Comparison of ENCODE assay signal across 19 cellular contexts in genomic region chr20:14219801-14220461, GRCh38.
DNase-seq lines count a peak whose midpoint lies in the region; ATAC-seq, FAIRE-seq and TF ChIP-seq lines count a peak whose summit lies in the region.
"Had no signal": no experiment of that assay in that cellular context is flagged by ENCODE, and none has a peak within 500 bp of the region (broad histone marks: within the 10 kb centered on the region; RNA-seq: fewer than 3 reads in every experiment).

No MANE protein-coding gene starts in this region.

- in situ Hi-C loops in HepG2 (cut with HindIII; ENCODE audit: extremely low pct_ligation_motif_present, low pct_unique_long_range_greater_than_20kb), result no loop called here

- no TSS peak for BruUV-seq in HepG2 (replicated peaks; lab: Mats Ljungman, UMichigan)

- 48% methylated on average over 4 of the region's 4 CpGs for WGBS in HepG2 (ENCODE audit: low lambda C conversion rate)
- WGBS in right lobe of liver (ENCODE audit: insufficient coverage, low coverage, low lambda C conversion rate, missing lambda C conversion rate), result no CpG with 5 or more reads among the region's 4 CpGs

- CTCF ChIA-PET in HepG2 (lab: Yijun Ruan, JAX; ENCODE audit: low intra/inter-chr PET ratio, low total read pairs), result no interaction called here

- peak; percentile 71 for ATAC-seq in HepG2
- no peak for ATAC-seq in right lobe of liver
- ATAC-seq in foreskin keratinocyte, result peak; percentile 95
- ATAC-seq in upper lobe of right lung, result no peak
- ATAC-seq: GM12878, SK-N-SH treated with all-trans-retinoic acid at 6 μM for 48 hours had no signal

- DNase-seq in HepG2 (ENCODE audit: low spot score) (no peak), right lobe of liver (no peak), NCI-H526 (lab: John Stamatoyannopoulos, UW) (peak; percentile 93), foreskin keratinocyte (peak; percentile 63 to 78), upper lobe of right lung (peak; percentile 37), GM19238 (ENCODE audit: insufficient read length, low spot score) (no peak), HK-2 (ENCODE audit: unreplicated experiment) (no peak), NCI-H1694 treated with DMSO at 0.1 percent for 48 hours (lab: John Stamatoyannopoulos, UW) (no peak)
- DNase-seq: activated CD8-positive, alpha-beta memory T cell treated with anti-CD3 and anti-CD28 coated beads, Interleukin-2, amount 50 U/mL, for 4 hours; activated naive CD8-positive, alpha-beta T cell treated with anti-CD3 and anti-CD28 coated beads, Interleukin-2, amount 10 ng/mL, durations not matched to agents 7 days and 5 days; AML-193; esophagus squamous epithelium; hippocampal formation; NCI-H774; stomach had no signal

- FAIRE-seq in HepG2 (lab: Jason Lieb, UNC), result no peak
- FAIRE-seq: GM12878 had no signal

- no peak for TF ChIP-seq RAD21 in HepG2 (CRISPR knock-in tag; IDR thresholded peaks at IDR 0.05)

- no peak overlapping the region for H2AFZ ChIP-seq in HepG2 (ENCODE audit: low read length)

- H3K27me3 ChIP-seq in HepG2 (ENCODE audit: control insufficient read depth in 1 of 2, insufficient read depth in 2 of 2, low read length in 2 of 2), result no peaks in the 10 kb centered on the region
- H3K27me3 ChIP-seq in right lobe of liver, result no peaks in the 10 kb centered on the region
- no peaks in the 10 kb centered on the region for H3K27me3 ChIP-seq in foreskin keratinocyte
- no peaks in the 10 kb centered on the region for H3K27me3 ChIP-seq in upper lobe of right lung
- H3K27me3 ChIP-seq: esophagus squamous epithelium, stomach had no signal

- intact Hi-C loops in HepG2 (cut with micrococcal nuclease; ENCODE audit: unreplicated experiment), result no loop called here
- intact Hi-C loops in right lobe of liver (cut with DNase I), result no loop called here
- intact Hi-C loops in upper lobe of right lung (cut with DNase I), result no loop called here

- H3K9me3 ChIP-seq in HepG2 (ENCODE audit: low read length) (no peaks in the 10 kb centered on the region), right lobe of liver (no peaks in the 10 kb centered on the region), upper lobe of right lung (no peaks in the 10 kb centered on the region)
- H3K9me3 ChIP-seq: esophagus squamous epithelium, stomach had no signal

- TF ChIP-seq CTCF in HepG2 (CRISPR knock-in tag; IDR thresholded peaks at IDR 0.05) (no peak), right lobe of liver (IDR thresholded peaks at IDR 0.05) (no peak), foreskin keratinocyte (conservative IDR thresholded peaks at IDR 0.05) (peak; percentile 7), upper lobe of right lung (IDR thresholded peaks at IDR 0.05) (no peak)

- TF ChIP-seq POLR2A in HepG2 (IDR thresholded peaks at IDR 0.05; ENCODE audit: insufficient read depth in 1 of 2, low read depth in 2 of 2, low read length in 2 of 2) (no peak), right lobe of liver (IDR thresholded peaks at IDR 0.05) (no peak)

- H3K4me3 ChIP-seq in HepG2 (replicated peaks in 1 of 3; ENCODE audit: insufficient read depth in 1 of 3, low read depth in 2 of 3, low read length in 3 of 3) (no peak overlapping the region), right lobe of liver (no peak overlapping the region), upper lobe of right lung (no peak overlapping the region)
- H3K4me3 ChIP-seq: esophagus squamous epithelium, GM12878, skin epidermis, stomach had no signal

- H3K9ac ChIP-seq in HepG2 (ENCODE audit: insufficient read depth, low read depth, low read length), result no peak overlapping the region

- H3K27ac ChIP-seq in HepG2 (ENCODE audit: extremely low read length, insufficient read depth, low read length), result no peak overlapping the region
- H3K27ac ChIP-seq in right lobe of liver, result no peak overlapping the region
- peak overlapping the region; percentile 57 for H3K27ac ChIP-seq in foreskin keratinocyte
- H3K27ac ChIP-seq in upper lobe of right lung, result no peak overlapping the region
- H3K27ac ChIP-seq: HL-60, skin epidermis, stomach had no signal

- H3K79me2 ChIP-seq in HepG2 (ENCODE audit: insufficient read depth, low read length), result no peaks in the 10 kb centered on the region

- no peaks in the 10 kb centered on the region for H3K36me3 ChIP-seq in HepG2 (replicated peaks in 1 of 2; ENCODE audit: control insufficient read depth in 1 of 2, insufficient read depth in 2 of 2, low read length in 2 of 2)
- H3K36me3 ChIP-seq in right lobe of liver, result no peaks in the 10 kb centered on the region
- H3K36me3 ChIP-seq in upper lobe of right lung, result no peaks in the 10 kb centered on the region
- H3K36me3 ChIP-seq: esophagus squamous epithelium, stomach had no signal

- POLR2A ChIA-PET in HepG2 (lab: Yijun Ruan, JAX), result no interaction called here

- no peak overlapping the region; the same call in 1 of the 2 replicates for H3K4me2 ChIP-seq in HepG2 (ENCODE audit: low read depth, low read length)

- TF ChIP-seq EP300 in HepG2 (IDR thresholded peaks at IDR 0.05; ENCODE audit: low read depth in 2 of 2, low read length in 2 of 2) (no peak), HepG2 (CRISPR knock-in tag; IDR thresholded peaks at IDR 0.05; ENCODE audit: borderline replicate concordance) (no peak)

- H3K4me1 ChIP-seq in HepG2 (ENCODE audit: insufficient read depth, low read length) (0 out of 2 replicates have a peak, but pooled peaks cover 6% of the 10 kb centered on the region), right lobe of liver (no peaks in the 10 kb centered on the region), foreskin keratinocyte (no peaks in the 10 kb centered on the region), upper lobe of right lung (no peaks in the 10 kb centered on the region)
- H3K4me1 ChIP-seq: esophagus squamous epithelium, stomach had no signal

- H4K20me1 ChIP-seq in HepG2 (ENCODE audit: insufficient read depth, low read length), result no peaks in the 10 kb centered on the region

TF ChIP-seq in HepG2, 621 proteins besides CTCF, POLR2A, EP300 and RAD21 (continues in another document):
- no peak for TF ChIP-seq ZNF569 (CRISPR knock-in tag; IDR thresholded peaks at IDR 0.05; ENCODE audit: borderline replicate concordance)
- peak; percentile 33; the same call in 1 of the 2 replicates for TF ChIP-seq NFE2L2 (IDR thresholded peaks at IDR 0.05; ENCODE audit: low read length)
- no peak for TF ChIP-seq ZFAT (CRISPR knock-in tag; conservative IDR thresholded peaks at IDR 0.05)
- TF ChIP-seq U2AF1 (optimal IDR thresholded peaks at IDR 0.05; ENCODE audit: low read depth, low read length), result no peak
- no peak for TF ChIP-seq SP140L (CRISPR knock-in tag; IDR thresholded peaks at IDR 0.05; ENCODE audit: borderline replicate concordance)
- TF ChIP-seq, protein P1, sequence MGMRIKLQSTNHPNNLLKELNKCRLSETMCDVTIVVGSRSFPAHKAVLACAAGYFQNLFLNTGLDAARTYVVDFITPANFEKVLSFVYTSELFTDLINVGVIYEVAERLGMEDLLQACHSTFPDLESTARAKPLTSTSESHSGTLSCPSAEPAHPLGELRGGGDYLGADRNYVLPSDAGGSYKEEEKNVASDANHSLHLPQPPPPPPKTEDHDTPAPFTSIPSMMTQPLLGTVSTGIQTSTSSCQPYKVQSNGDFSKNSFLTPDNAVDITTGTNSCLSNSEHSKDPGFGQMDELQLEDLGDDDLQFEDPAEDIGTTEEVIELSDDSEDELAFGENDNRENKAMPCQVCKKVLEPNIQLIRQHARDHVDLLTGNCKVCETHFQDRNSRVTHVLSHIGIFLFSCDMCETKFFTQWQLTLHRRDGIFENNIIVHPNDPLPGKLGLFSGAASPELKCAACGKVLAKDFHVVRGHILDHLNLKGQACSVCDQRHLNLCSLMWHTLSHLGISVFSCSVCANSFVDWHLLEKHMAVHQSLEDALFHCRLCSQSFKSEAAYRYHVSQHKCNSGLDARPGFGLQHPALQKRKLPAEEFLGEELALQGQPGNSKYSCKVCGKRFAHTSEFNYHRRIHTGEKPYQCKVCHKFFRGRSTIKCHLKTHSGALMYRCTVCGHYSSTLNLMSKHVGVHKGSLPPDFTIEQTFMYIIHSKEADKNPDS (CRISPR knock-in tag; IDR thresholded peaks at IDR 0.05), result no peak
- no peak for TF ChIP-seq ZNF382 (CRISPR knock-in tag; IDR thresholded peaks at IDR 0.05; ENCODE audit: borderline replicate concordance)
- TF ChIP-seq FOSL2 (CRISPR knock-in tag; IDR thresholded peaks at IDR 0.05), result peak; percentile 40
- TF ChIP-seq ZNF713 (CRISPR knock-in tag; IDR thresholded peaks at IDR 0.05), result no peak
- TF ChIP-seq ZNF335 (CRISPR knock-in tag; IDR thresholded peaks at IDR 0.05), result no peak
- TF ChIP-seq ZSCAN30 (CRISPR knock-in tag; IDR thresholded peaks at IDR 0.05), result no peak
- no peak for TF ChIP-seq ZNF264 (CRISPR knock-in tag; IDR thresholded peaks at IDR 0.05)
- TF ChIP-seq NFYB (CRISPR knock-in tag; IDR thresholded peaks at IDR 0.05), result no peak
- TF ChIP-seq CEBPB (IDR thresholded peaks at IDR 0.05; ENCODE audit: borderline replicate concordance, low read depth, low read length), result no peak
- TF ChIP-seq THYN1 (CRISPR knock-in tag; IDR thresholded peaks at IDR 0.05; ENCODE audit: borderline replicate concordance, low read depth), result no peak
- TF ChIP-seq, protein P2, sequence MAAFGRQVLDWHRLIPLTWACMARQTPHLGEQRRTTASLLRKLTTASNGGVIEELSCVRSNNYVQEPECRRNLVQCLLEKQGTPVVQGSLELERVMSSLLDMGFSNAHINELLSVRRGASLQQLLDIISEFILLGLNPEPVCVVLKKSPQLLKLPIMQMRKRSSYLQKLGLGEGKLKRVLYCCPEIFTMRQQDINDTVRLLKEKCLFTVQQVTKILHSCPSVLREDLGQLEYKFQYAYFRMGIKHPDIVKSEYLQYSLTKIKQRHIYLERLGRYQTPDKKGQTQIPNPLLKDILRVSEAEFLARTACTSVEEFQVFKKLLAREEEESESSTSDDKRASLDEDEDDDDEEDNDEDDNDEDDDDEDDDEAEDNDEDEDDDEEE (CRISPR knock-in tag; IDR thresholded peaks at IDR 0.05), result no peak
- no peak for TF ChIP-seq SALL1 (CRISPR knock-in tag; IDR thresholded peaks at IDR 0.05)

Comparison
In these comparisons a context has a peak if more than half of its experiments do, and no peak if none do; other contexts are left out.
1. ATAC-seq: peak in HepG2 (single experiment) and foreskin keratinocyte (single experiment); none in right lobe of liver (0 of 4) and upper lobe of right lung (single experiment).
2. DNase-seq: peak in NCI-H526 (2 of 2), foreskin keratinocyte (2 of 2) and upper lobe of right lung (single experiment); none in HepG2 (single experiment), right lobe of liver (0 of 3), GM19238 (single experiment), HK-2 (single experiment) and NCI-H1694 treated with DMSO at 0.1 percent for 48 hours (single experiment).